In genomic region chr10:101683226-101683625, GRCh38 we compare ENCODE assay signal across 2 cellular contexts.
TF ChIP-seq lines count a peak whose summit lies in the region.

No MANE protein-coding gene starts in this region.

TF ChIP-seq in GM23338, 12 proteins besides CTCF, POLR2A, EP300 and RAD21:
- TF ChIP-seq EZH2 (IDR thresholded peaks at IDR 0.05; ENCODE audit: low read depth, unreplicated experiment) (no peak), ETS1 (IDR thresholded peaks at IDR 0.05) (no peak), REST (IDR thresholded peaks at IDR 0.05; ENCODE audit: unreplicated experiment) (no peak), POLR2AphosphoS5 (IDR thresholded peaks at IDR 0.05; ENCODE audit: low read depth) (no peak), JUNB (IDR thresholded peaks at IDR 0.05; ENCODE audit: unreplicated experiment) (no peak), NANOG (IDR thresholded peaks at IDR 0.05; ENCODE audit: borderline replicate concordance) (no peak), ZNF331 (CRISPR knock-in tag; IDR thresholded peaks at IDR 0.05; ENCODE audit: low read depth) (no peak), ZNF114 (CRISPR knock-in tag; IDR thresholded peaks at IDR 0.05) (no peak), EZH2phosphoT487 (IDR thresholded peaks at IDR 0.05; ENCODE audit: unreplicated experiment) (no peak), ZNF462 (CRISPR knock-in tag; IDR thresholded peaks at IDR 0.05) (no peak), STAT1 (IDR thresholded peaks at IDR 0.05; ENCODE audit: unreplicated experiment) (no peak), CREB1 (CRISPR knock-in tag; IDR thresholded peaks at IDR 0.05; ENCODE audit: low read depth) (no peak)

TF ChIP-seq in GM12878, 131 proteins besides CTCF, POLR2A, EP300 and RAD21:
- TF ChIP-seq TCF3 (IDR thresholded peaks at IDR 0.05; ENCODE audit: borderline replicate concordance, insufficient read depth, low read depth, low read length), result no peak
- TF ChIP-seq KLF5 (IDR thresholded peaks at IDR 0.05; ENCODE audit: partially characterized antibody), result no peak
- TF ChIP-seq BCL3 (IDR thresholded peaks at IDR 0.05; ENCODE audit: borderline replicate concordance, insufficient read depth, low read depth, low read length, poor library complexity, severe bottlenecking), result no peak
- TF ChIP-seq RB1 (IDR thresholded peaks at IDR 0.05; ENCODE audit: borderline replicate concordance), result no peak
- TF ChIP-seq GATAD2B (conservative IDR thresholded peaks at IDR 0.05; ENCODE audit: low read depth), result no peak
- TF ChIP-seq KAT2A (conservative IDR thresholded peaks at IDR 0.05; ENCODE audit: control insufficient read depth, low read depth, low read length), result no peak
- TF ChIP-seq ATF2 (IDR thresholded peaks at IDR 0.05; ENCODE audit: low read length), result no peak
- no peak for TF ChIP-seq RCOR1 (conservative IDR thresholded peaks at IDR 0.05; ENCODE audit: low read depth, low read length)
- no peak for TF ChIP-seq CHD1 (IDR thresholded peaks at IDR 0.05; ENCODE audit: low read depth, low read length)
- TF ChIP-seq ATF7 (IDR thresholded peaks at IDR 0.05; ENCODE audit: low read depth), result no peak
- no peak for TF ChIP-seq RELB (IDR thresholded peaks at IDR 0.05; ENCODE audit: low read depth)
- no peak for TF ChIP-seq SMC3 (IDR thresholded peaks at IDR 0.05; ENCODE audit: borderline replicate concordance, low read length)
- TF ChIP-seq YBX1 (IDR thresholded peaks at IDR 0.05), result no peak
- TF ChIP-seq FOXK2 (IDR thresholded peaks at IDR 0.05), result no peak
- TF ChIP-seq SUZ12 (IDR thresholded peaks at IDR 0.05; ENCODE audit: unreplicated experiment), result no peak
- no peak for TF ChIP-seq ZNF592 (IDR thresholded peaks at IDR 0.05)
- TF ChIP-seq ELK1 (IDR thresholded peaks at IDR 0.05; ENCODE audit: low read depth, low read length), result no peak
